24 cellular contexts compared by ENCODE assay signal in the genomic region with DNA sequence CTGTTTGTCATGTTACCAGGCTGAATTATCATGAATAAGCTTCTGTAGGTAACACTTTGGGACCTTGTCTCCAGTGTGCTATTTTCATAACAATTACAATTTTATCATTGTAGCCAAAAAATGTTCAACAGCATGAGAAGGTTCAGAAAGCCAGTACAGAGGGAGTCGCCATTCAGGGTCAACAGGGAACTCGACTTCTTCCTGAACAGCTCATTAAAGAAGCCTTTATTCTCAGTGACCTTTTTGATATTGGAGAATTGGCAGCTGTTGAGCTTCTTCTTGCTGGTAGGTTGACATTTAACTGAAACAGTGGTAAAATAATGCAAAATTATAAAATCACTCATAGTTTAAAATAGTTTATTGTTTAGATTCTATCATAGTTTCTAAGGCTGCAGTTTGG.
"Had no signal": no experiment of that assay in that cellular context is flagged by ENCODE, and none has a peak within 500 bp of the region (broad histone marks: within the 10 kb centered on the region; RNA-seq: fewer than 3 reads in every experiment).

No MANE protein-coding gene starts in this region.

- H3K4me1 ChIP-seq: esophagus squamous epithelium, lower lobe of right lung, prostate gland, right atrium auricular region, transverse colon, upper lobe of right lung, uterus had no signal

- H3K36me3 ChIP-seq: prostate gland, uterus had no signal

- H3K4me3 ChIP-seq: esophagus squamous epithelium, lower lobe of right lung, prostate gland, right atrium auricular region, transverse colon, upper lobe of right lung, uterus had no signal

- H3K27me3 Mint-ChIP-seq: effector memory CD8-positive, alpha-beta T cell; naive B cell; natural killer cell treated with Interleukin-12 subunit alpha and Interleukin-12 subunit beta and Interleukin-15 and Interleukin-18, amount 100 ng/mL, for 72 hours; stimulated activated naive CD8-positive, alpha-beta T cell treated with anti-CD3 and anti-CD28 coated beads, Interleukin-15, Interleukin-2, amounts not matched to agents 100 ng/mL and 50 ng/mL, for 24 hours had no signal

- H3K4me3 Mint-ChIP-seq: effector memory CD8-positive, alpha-beta T cell; immature natural killer cell; natural killer cell treated with Interleukin-12 subunit alpha and Interleukin-12 subunit beta and Interleukin-15 and Interleukin-18, amount 100 ng/mL, for 72 hours; neural crest cell; stimulated activated effector memory CD8-positive, alpha-beta T cell treated with anti-CD3 and anti-CD28 coated beads, Interleukin-12 subunit alpha, Interleukin-12 subunit beta, amount 100 ng/mL, for 72 hours; stimulated activated naive CD8-positive, alpha-beta T cell treated with anti-CD3 and anti-CD28 coated beads, Interleukin-15, Interleukin-2, amounts not matched to agents 100 ng/mL and 50 ng/mL, for 24 hours had no signal

- ATAC-seq: effector memory CD8-positive, alpha-beta T cell; left ventricle myocardium superior; lower lobe of right lung; natural killer cell treated with Interleukin-12 subunit alpha and Interleukin-12 subunit beta and Interleukin-15 and Interleukin-18, amount 100 ng/mL, for 72 hours; sciatic nerve; stimulated activated effector memory CD8-positive, alpha-beta T cell treated with anti-CD3 and anti-CD28 coated beads, Interleukin-12 subunit alpha, Interleukin-12 subunit beta, amount 100 ng/mL, for 72 hours; upper lobe of right lung had no signal

- DNase-seq: cortex of kidney; effector memory CD8-positive, alpha-beta T cell; erythroblast; esophagus squamous epithelium; hypothalamus; immature natural killer cell; islet precursor cell; kidney glomerular epithelial cell; left ventricle myocardium superior; lower lobe of right lung; naive B cell; stimulated activated CD4-positive, alpha-beta T cell treated with anti-CD3 and anti-CD28 coated beads, Interleukin-2, amount 100 ng/mL, for 24 hours; stimulated activated CD4-positive, alpha-beta T cell treated with anti-CD3 and anti-CD28 coated beads, Interleukin-4, amount 100 ng/mL, for 24 hours; transverse colon; upper lobe of right lung; uterus had no signal

- H3K27ac Mint-ChIP-seq: stimulated activated effector memory CD8-positive, alpha-beta T cell treated with anti-CD3 and anti-CD28 coated beads, Interleukin-12 subunit alpha, Interleukin-12 subunit beta, amount 100 ng/mL, for 72 hours had no signal

- H3K27me3 ChIP-seq: esophagus squamous epithelium, neutrophil, right atrium auricular region, transverse colon, upper lobe of right lung, uterus had no signal

- H3K27ac ChIP-seq: esophagus squamous epithelium, lower lobe of right lung, neutrophil, prostate gland, right atrium auricular region, transverse colon, upper lobe of right lung, uterus had no signal

- H3K9me3 ChIP-seq: esophagus squamous epithelium, lower lobe of right lung, neutrophil, prostate gland, right atrium auricular region, transverse colon, upper lobe of right lung, uterus had no signal

- H3K9me3 Mint-ChIP-seq: effector memory CD8-positive, alpha-beta T cell; immature natural killer cell; natural killer cell treated with Interleukin-12 subunit alpha and Interleukin-12 subunit beta and Interleukin-15 and Interleukin-18, amount 100 ng/mL, for 72 hours; neural crest cell; stimulated activated effector memory CD8-positive, alpha-beta T cell treated with anti-CD3 and anti-CD28 coated beads, Interleukin-12 subunit alpha, Interleukin-12 subunit beta, amount 100 ng/mL, for 72 hours; stimulated activated naive CD8-positive, alpha-beta T cell treated with anti-CD3 and anti-CD28 coated beads, Interleukin-15, Interleukin-2, amounts not matched to agents 100 ng/mL and 50 ng/mL, for 24 hours had no signal
